ENCODE assay signal across 27 cellular contexts in the genomic region with DNA sequence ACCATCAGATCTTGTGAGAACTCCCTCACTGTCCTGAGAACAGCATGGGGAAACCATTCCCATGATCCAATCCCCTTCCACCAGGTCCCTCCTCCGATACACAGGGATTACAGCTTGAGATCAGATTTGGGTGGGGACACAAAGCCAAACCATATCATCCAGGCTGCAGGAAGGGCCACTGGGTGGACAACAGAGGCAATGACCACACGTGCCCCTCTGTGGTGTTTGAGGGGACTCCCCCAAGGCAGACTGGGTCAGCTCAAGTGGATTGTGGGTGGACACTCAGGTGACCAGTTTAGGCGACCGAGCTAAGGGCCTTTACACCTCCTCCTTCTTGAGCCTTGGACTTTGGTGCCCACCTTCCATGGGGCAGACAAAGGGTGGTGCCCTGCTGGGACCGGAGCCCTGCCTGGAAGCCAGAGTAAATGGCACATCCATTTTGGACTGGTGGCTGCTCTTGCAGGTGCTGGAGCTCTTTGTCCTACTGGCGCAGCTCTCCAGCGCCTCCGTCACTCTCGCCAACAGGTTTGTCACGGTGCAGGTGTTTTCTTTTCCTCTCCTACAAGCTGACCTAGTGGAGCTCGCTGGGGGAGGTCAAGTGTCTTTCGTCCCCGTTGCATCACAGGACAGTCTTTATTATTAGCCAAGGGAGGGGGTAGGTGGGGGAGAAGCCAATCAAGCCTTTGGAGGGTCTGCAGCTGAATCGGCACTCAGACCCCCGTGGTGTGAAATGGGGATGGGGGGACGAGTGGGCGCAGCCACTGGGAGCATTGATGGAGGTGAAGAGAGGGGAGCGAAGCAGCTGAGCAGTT. TPM values are rescaled to one million over a fixed set of nuclear protein-coding genes. Genes with fewer than 3 reads are reported as not detected.
DNase-seq lines count a peak whose midpoint lies in the region; ATAC-seq and TF ChIP-seq lines count a peak whose summit lies in the region.
"Had no signal": no experiment of that assay in that cellular context is flagged by ENCODE, and none has a peak within 500 bp of the region (broad histone marks: within the 10 kb centered on the region; RNA-seq: fewer than 3 reads in every experiment).

No MANE protein-coding gene starts in this region.

- H3K27me3 ChIP-seq in WERI-Rb-1 (ENCODE audit: insufficient read depth, low read depth, severe bottlenecking), result no peaks in the 10 kb centered on the region
- H3K27me3 ChIP-seq in tibial nerve, result peaks cover 0 to 9% of the 10 kb centered on the region in 2 donors
- H3K27me3 ChIP-seq: foreskin keratinocyte had no signal

- H3K4me3 Mint-ChIP-seq in activated naive CD8-positive, alpha-beta T cell treated with anti-CD3 and anti-CD28 coated beads, Interleukin-2, amount 10 ng/mL, durations not matched to agents 7 days and 5 days, result no peak overlapping the region
- no peak overlapping the region for H3K4me3 Mint-ChIP-seq in activated naive CD8-positive, alpha-beta T cell treated with anti-CD3 and anti-CD28 coated beads for 36 hours
- H3K4me3 Mint-ChIP-seq: activated CD4-positive, alpha-beta T cell treated with anti-CD3 and anti-CD28 coated beads, Interleukin-2, amount 10 ng/mL, durations not matched to agents 7 days and 5 days; activated naive CD4-positive, alpha-beta T cell treated with anti-CD3 and anti-CD28 coated beads, Interleukin-2, amount 10 ng/mL, durations not matched to agents 7 days and 5 days; central memory CD8-positive, alpha-beta T cell had no signal

- peaks cover 5% of the 10 kb centered on the region for H3K36me3 Mint-ChIP-seq in activated naive CD8-positive, alpha-beta T cell treated with anti-CD3 and anti-CD28 coated beads, Interleukin-2, amount 10 ng/mL, durations not matched to agents 7 days and 5 days
- no peaks in the 10 kb centered on the region for H3K36me3 Mint-ChIP-seq in activated naive CD8-positive, alpha-beta T cell treated with anti-CD3 and anti-CD28 coated beads for 36 hours

- peaks cover 11% of the 10 kb centered on the region for H3K9me3 Mint-ChIP-seq in activated naive CD8-positive, alpha-beta T cell treated with anti-CD3 and anti-CD28 coated beads, Interleukin-2, amount 10 ng/mL, durations not matched to agents 7 days and 5 days
- peaks cover 8% of the 10 kb centered on the region for H3K9me3 Mint-ChIP-seq in activated naive CD8-positive, alpha-beta T cell treated with anti-CD3 and anti-CD28 coated beads for 36 hours
- H3K9me3 Mint-ChIP-seq: central memory CD8-positive, alpha-beta T cell had no signal

- TF ChIP-seq CTCF in WERI-Rb-1 (IDR thresholded peaks at IDR 0.05; ENCODE audit: low read depth, low read length) (no peak), tibial nerve (IDR thresholded peaks at IDR 0.05) (no peak)

- peaks cover 16% of the 10 kb centered on the region for H3K9me3 ChIP-seq in WERI-Rb-1 (ENCODE audit: severe bottlenecking)
- peaks cover 0 to 19% (median 2%) of the 10 kb centered on the region in 4 donors for H3K9me3 ChIP-seq in tibial nerve

- TF ChIP-seq EP300 in tibial nerve (IDR thresholded peaks at IDR 0.05), result no peak

- DNase-seq in activated naive CD8-positive, alpha-beta T cell treated with anti-CD3 and anti-CD28 coated beads, Interleukin-2, amount 10 ng/mL, durations not matched to agents 7 days and 5 days, result peak; percentile 15
- no peak for DNase-seq in activated naive CD8-positive, alpha-beta T cell treated with anti-CD3 and anti-CD28 coated beads for 36 hours
- DNase-seq in WERI-Rb-1 (peak; percentile 3), left lobe of liver (ENCODE audit: low spot score) (peak; percentile 31), tibial nerve (ENCODE audit: low spot score in 2 of 2) (peak; percentile 3 to 10), iPS-NIHi11 (ENCODE audit: low spot score) (no peak)
- DNase-seq: activated CD4-positive, alpha-beta T cell treated with anti-CD3 and anti-CD28 coated beads, Interleukin-2, amount 10 ng/mL, durations not matched to agents 7 days and 5 days; activated naive CD4-positive, alpha-beta T cell treated with anti-CD3 and anti-CD28 coated beads, Interleukin-2, amount 10 ng/mL, durations not matched to agents 7 days and 5 days; activated T-cell treated with anti-CD3 and anti-CD28 coated beads for 4 hours; foreskin keratinocyte; GDM1; H7; hippocampal formation; IMR-90; NCI-H2081 treated with DMSO at 0.1 percent for 48 hours; NCI-H446; nucleus accumbens had no signal

- no peaks in the 10 kb centered on the region for H3K4me1 Mint-ChIP-seq in activated naive CD8-positive, alpha-beta T cell treated with anti-CD3 and anti-CD28 coated beads, Interleukin-2, amount 10 ng/mL, durations not matched to agents 7 days and 5 days
- H3K4me1 Mint-ChIP-seq in activated naive CD8-positive, alpha-beta T cell treated with anti-CD3 and anti-CD28 coated beads for 36 hours, result no peaks in the 10 kb centered on the region
- H3K4me1 Mint-ChIP-seq: activated CD4-positive, alpha-beta T cell treated with anti-CD3 and anti-CD28 coated beads, Interleukin-2, amount 10 ng/mL, durations not matched to agents 7 days and 5 days; activated naive CD4-positive, alpha-beta T cell treated with anti-CD3 and anti-CD28 coated beads, Interleukin-2, amount 10 ng/mL, durations not matched to agents 7 days and 5 days; central memory CD8-positive, alpha-beta T cell had no signal

- H3K27me3 Mint-ChIP-seq in activated naive CD8-positive, alpha-beta T cell treated with anti-CD3 and anti-CD28 coated beads, Interleukin-2, amount 10 ng/mL, durations not matched to agents 7 days and 5 days, result peaks cover 9% of the 10 kb centered on the region
- H3K27me3 Mint-ChIP-seq in activated naive CD8-positive, alpha-beta T cell treated with anti-CD3 and anti-CD28 coated beads for 36 hours, result peaks cover 17% of the 10 kb centered on the region
- H3K27me3 Mint-ChIP-seq: activated CD4-positive, alpha-beta T cell treated with anti-CD3 and anti-CD28 coated beads, Interleukin-2, amount 10 ng/mL, durations not matched to agents 7 days and 5 days had no signal

- H3K27ac Mint-ChIP-seq in activated naive CD8-positive, alpha-beta T cell treated with anti-CD3 and anti-CD28 coated beads, Interleukin-2, amount 10 ng/mL, durations not matched to agents 7 days and 5 days, result no peak overlapping the region
- H3K27ac Mint-ChIP-seq in activated naive CD8-positive, alpha-beta T cell treated with anti-CD3 and anti-CD28 coated beads for 36 hours, result no peak overlapping the region
- H3K27ac Mint-ChIP-seq: activated CD4-positive, alpha-beta T cell treated with anti-CD3 and anti-CD28 coated beads, Interleukin-2, amount 10 ng/mL, durations not matched to agents 7 days and 5 days; activated naive CD4-positive, alpha-beta T cell treated with anti-CD3 and anti-CD28 coated beads, Interleukin-2, amount 10 ng/mL, durations not matched to agents 7 days and 5 days had no signal

- TF ChIP-seq POLR2A in tibial nerve (IDR thresholded peaks at IDR 0.05), result no peak

- H3K27ac ChIP-seq in WERI-Rb-1 (no peak overlapping the region), tibial nerve (no peak overlapping the region)
- H3K27ac ChIP-seq: foreskin keratinocyte had no signal

- H3K36me3 ChIP-seq in WERI-Rb-1 (no peaks in the 10 kb centered on the region), tibial nerve (no peaks in the 10 kb centered on the region)

- peaks cover 0 to 6% (median 3%) of the 10 kb centered on the region in 4 donors for H3K4me1 ChIP-seq in tibial nerve
- H3K4me1 ChIP-seq: foreskin keratinocyte had no signal

- H3K4me3 ChIP-seq in WERI-Rb-1 (ENCODE audit: low read depth, low read length) (no peak overlapping the region), tibial nerve (no peak overlapping the region)

- 77 to 81% methylated on average over 18 of the region's 18 CpGs for WGBS in tibial nerve, 2 donors

- POLR2A ChIA-PET in activated naive CD8-positive, alpha-beta T cell treated with anti-CD3 and anti-CD28 coated beads, Interleukin-2, amount 10 ng/mL, durations not matched to agents 7 days and 5 days (lab: Charles Lee), result no interaction called here

- ATAC-seq in activated naive CD8-positive, alpha-beta T cell treated with anti-CD3 and anti-CD28 coated beads, Interleukin-2, amount 10 ng/mL, durations not matched to agents 7 days and 5 days (ENCODE audit: low read depth), result no peak
- no peak for ATAC-seq in left lobe of liver
- ATAC-seq in GM19467 (IDR thresholded peaks at IDR 0.05; ENCODE audit: unreplicated experiment), result no peak
- ATAC-seq: foreskin keratinocyte, Panc1 had no signal

RNA-seq across cellular contexts. Expression of gene CRYAA, which starts 37.6 kb away (rescaled TPM):
- not detected for total RNA-seq in activated naive CD8-positive, alpha-beta T cell treated with anti-CD3 and anti-CD28 coated beads, Interleukin-2, amount 10 ng/mL, durations not matched to agents 7 days and 5 days
- not detected for total RNA-seq in activated naive CD8-positive, alpha-beta T cell treated with anti-CD3 and anti-CD28 coated beads for 36 hours
- total RNA-seq in left lobe of liver, result not detected
- total RNA-seq in tibial nerve, result not detected
- total RNA-seq: activated CD4-positive, alpha-beta T cell treated with anti-CD3 and anti-CD28 coated beads, Interleukin-2, amount 10 ng/mL, durations not matched to agents 7 days and 5 days; aorta; epithelial cell of proximal tubule; foreskin keratinocyte; H7; IMR-90; lung microvascular endothelial cell; myocyte; SK-MEL-5; T-helper 1 cell treated with Interleukin-12 subunit alpha and Interleukin-12 subunit beta and Interleukin-4 antibody, amounts not matched to agents 30 ng/mL and 1 ng/mL, for 36 hours; urinary bladder had no signal

Comparison
In these comparisons a context has a peak if more than half of its experiments do, and no peak if none do; other contexts are left out.
1. DNase-seq: peak in activated naive CD8-positive, alpha-beta T cell treated with anti-CD3 and anti-CD28 coated beads, Interleukin-2, amount 10 ng/mL, durations not matched to agents 7 days and 5 days (single experiment), WERI-Rb-1 (single experiment), left lobe of liver (single experiment) and tibial nerve (2 of 2); none in activated naive CD8-positive, alpha-beta T cell treated with anti-CD3 and anti-CD28 coated beads for 36 hours (single experiment) and iPS-NIHi11 (single experiment).